1 cellular context compared by ENCODE assay signal in the genomic region with DNA sequence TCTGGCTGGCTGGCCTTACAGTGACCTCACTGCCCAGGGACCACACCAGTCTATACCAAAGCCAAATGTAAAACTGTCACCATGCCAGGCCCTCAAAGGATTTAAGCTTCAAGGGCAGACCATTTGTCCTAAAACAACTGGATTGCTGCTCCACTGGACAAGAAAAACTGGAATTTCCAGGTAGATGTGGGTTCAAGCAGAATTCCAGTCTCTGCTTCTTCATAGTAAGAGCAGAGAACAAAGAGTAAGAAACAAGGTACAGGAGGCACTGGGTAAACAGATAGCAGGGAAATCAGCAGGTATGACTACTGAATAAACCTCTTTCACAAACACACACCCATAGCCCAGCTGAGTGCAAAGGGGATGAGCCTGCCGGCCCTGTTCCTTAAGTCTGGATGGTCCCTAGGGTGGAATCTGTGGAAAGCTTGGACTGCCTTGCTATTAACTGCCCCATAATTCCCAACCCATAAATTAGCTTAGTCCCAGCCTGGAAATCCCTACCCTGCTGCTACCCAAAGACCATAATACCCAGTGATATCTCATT.
TF ChIP-seq lines count a peak whose summit lies in the region.

No MANE protein-coding gene starts in this region.

TF ChIP-seq in IMR-90, 13 proteins besides CTCF, POLR2A, EP300 and RAD21 (continued from another document):
- TF ChIP-seq, protein P1, sequence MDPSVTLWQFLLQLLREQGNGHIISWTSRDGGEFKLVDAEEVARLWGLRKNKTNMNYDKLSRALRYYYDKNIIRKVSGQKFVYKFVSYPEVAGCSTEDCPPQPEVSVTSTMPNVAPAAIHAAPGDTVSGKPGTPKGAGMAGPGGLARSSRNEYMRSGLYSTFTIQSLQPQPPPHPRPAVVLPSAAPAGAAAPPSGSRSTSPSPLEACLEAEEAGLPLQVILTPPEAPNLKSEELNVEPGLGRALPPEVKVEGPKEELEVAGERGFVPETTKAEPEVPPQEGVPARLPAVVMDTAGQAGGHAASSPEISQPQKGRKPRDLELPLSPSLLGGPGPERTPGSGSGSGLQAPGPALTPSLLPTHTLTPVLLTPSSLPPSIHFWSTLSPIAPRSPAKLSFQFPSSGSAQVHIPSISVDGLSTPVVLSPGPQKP (IDR thresholded peaks at IDR 0.05; ENCODE audit: borderline replicate concordance, low read depth, low read length) = no peak
- TF ChIP-seq CEBPB (IDR thresholded peaks at IDR 0.05; ENCODE audit: low read depth, low read length) = no peak
- TF ChIP-seq NFE2L2 (IDR thresholded peaks at IDR 0.05; ENCODE audit: low read depth, low read length) = no peak
- no peak for TF ChIP-seq FOS (IDR thresholded peaks at IDR 0.05; ENCODE audit: low read depth, low read length)
